Comparison of ENCODE assay signal across 14 cellular contexts in genomic region chr1:93722081-93723031, GRCh38. TPM values are rescaled to one million over a fixed set of nuclear protein-coding genes. Genes with fewer than 3 reads are reported as not detected.
DNase-seq lines count a peak whose midpoint lies in the region; ATAC-seq and TF ChIP-seq lines count a peak whose summit lies in the region.
"Had no signal": no experiment of that assay in that cellular context is flagged by ENCODE, and none has a peak within 500 bp of the region (broad histone marks: within the 10 kb centered on the region; RNA-seq: fewer than 3 reads in every experiment).

No MANE protein-coding gene starts in this region.

- 81 to 89% methylated on average over 21 of the region's 21 CpGs for WGBS in sigmoid colon, 2 donors

- H3K27me3 ChIP-seq in iPS-18a (ENCODE audit: control insufficient read depth, insufficient read depth, low read length) (no peaks in the 10 kb centered on the region), sigmoid colon (no peaks in the 10 kb centered on the region)
- H3K27me3 ChIP-seq in effector memory CD4-positive, alpha-beta T cell (replicated peaks; ENCODE audit: control insufficient read depth, insufficient read depth, low read length, poor library complexity, severe bottlenecking): no peaks in the 10 kb centered on the region
- H3K27me3 ChIP-seq: suprapubic skin had no signal

- ATAC-seq in HG02798 (IDR thresholded peaks at IDR 0.05; ENCODE audit: poor library complexity, unreplicated experiment): no peak
- no peak for ATAC-seq in HG03039 (IDR thresholded peaks at IDR 0.05; ENCODE audit: unreplicated experiment)
- ATAC-seq: effector memory CD8-positive, alpha-beta T cell had no signal

- TF ChIP-seq EP300 in sigmoid colon (IDR thresholded peaks at IDR 0.05): no peak

- H3K9me3 ChIP-seq in HEK293 (ENCODE audit: control insufficient read depth, insufficient read depth, low read depth, low read length) (no peaks in the 10 kb centered on the region), iPS-18a (ENCODE audit: control insufficient read depth, low read depth, low read length) (no peaks in the 10 kb centered on the region), sigmoid colon (no peaks in the 10 kb centered on the region)
- no peaks in the 10 kb centered on the region for H3K9me3 ChIP-seq in effector memory CD4-positive, alpha-beta T cell (ENCODE audit: control insufficient read depth, low read length)
- H3K9me3 ChIP-seq: suprapubic skin had no signal

- TF ChIP-seq POLR2A in sigmoid colon (IDR thresholded peaks at IDR 0.05): no peak

- 0 out of 2 replicates have a peak, but pooled peaks cover 3% of the 10 kb centered on the region for H3K4me1 ChIP-seq in HEK293 (ENCODE audit: control insufficient read depth, insufficient read depth, low read length)
- H3K4me1 ChIP-seq in iPS-18a (ENCODE audit: control insufficient read depth, low read depth, low read length): peaks cover 17% of the 10 kb centered on the region
- peaks cover 0 to 9% (median 4%) of the 10 kb centered on the region in 4 donors for H3K4me1 ChIP-seq in sigmoid colon
- H3K4me1 ChIP-seq in effector memory CD4-positive, alpha-beta T cell (ENCODE audit: control insufficient read depth, insufficient read depth, low read length, poor library complexity, severe bottlenecking): no peaks in the 10 kb centered on the region

- CTCF ChIA-PET in HEK293 (lab: Yijun Ruan, JAX): interaction anchor here (0.7 kb wide), 1 partner anchor 572 kb away, joined by 3 read pairs; no protein-coding TSS in a partner anchor

- intact Hi-C loops in sigmoid colon (cut with DNase I): no loop called here

- no peak for TF ChIP-seq CTCF in HEK293 (tag by site-specific recombination; IDR thresholded peaks at IDR 0.05)
- TF ChIP-seq CTCF in sigmoid colon (IDR thresholded peaks at IDR 0.05): no peak

- no peaks in the 10 kb centered on the region for H3K36me3 ChIP-seq in HEK293 (ENCODE audit: control insufficient read depth in 2 of 2, insufficient read depth in 1 of 2, low read length in 2 of 2)
- H3K36me3 ChIP-seq in iPS-18a (ENCODE audit: control insufficient read depth, low read depth, low read length): no peaks in the 10 kb centered on the region
- no peaks in the 10 kb centered on the region for H3K36me3 ChIP-seq in sigmoid colon
- no peaks in the 10 kb centered on the region for H3K36me3 ChIP-seq in effector memory CD4-positive, alpha-beta T cell (ENCODE audit: control insufficient read depth, insufficient read depth, low read length)
- H3K36me3 ChIP-seq: suprapubic skin had no signal

- no peak overlapping the region for H3K9ac ChIP-seq in iPS-18a (ENCODE audit: low read length)

- no peak overlapping the region for H3K4me3 ChIP-seq in HEK293 (ENCODE audit: low read depth, low read length)
- no peak overlapping the region for H3K4me3 ChIP-seq in iPS-18a (ENCODE audit: low read length)
- no peak overlapping the region for H3K4me3 ChIP-seq in sigmoid colon
- no peak overlapping the region for H3K4me3 ChIP-seq in effector memory CD4-positive, alpha-beta T cell (ENCODE audit: insufficient read depth, low read depth, low read length, poor library complexity, severe bottlenecking)
- H3K4me3 ChIP-seq: suprapubic skin had no signal

- POLR2A ChIA-PET in HEK293 (lab: Yijun Ruan, JAX): no interaction called here

- DNase-seq in astrocyte of the hippocampus (ENCODE audit: low read depth, low spot score) (peak; percentile 38), sigmoid colon (no peak)
- no peak for DNase-seq in effector memory CD4-positive, alpha-beta T cell
- no peak for DNase-seq in activated CD4-positive, alpha-beta T cell treated with anti-CD3 and anti-CD28 coated beads for 4 hours
- DNase-seq: activated T-cell treated with anti-CD3 and anti-CD28 coated beads, Interleukin-2, amount 50 U/mL, for 48 hours; CD8-positive, alpha-beta memory T cell; effector memory CD8-positive, alpha-beta T cell; NCI-H226; stimulated activated CD4-positive, alpha-beta T cell treated with anti-CD3 and anti-CD28 coated beads, Interleukin-15, amount 100 ng/mL, for 24 hours had no signal

- H3K27ac ChIP-seq in HEK293 (ENCODE audit: extremely low read depth, low read depth, low read length) (no peak overlapping the region; the same call in 1 of the 2 replicates), iPS-18a (ENCODE audit: low read length) (peak overlapping the region; percentile 17), sigmoid colon (peak overlapping the region; percentile 22 to 48 (median 34))
- H3K27ac ChIP-seq in effector memory CD4-positive, alpha-beta T cell (ENCODE audit: insufficient read depth, low read length, poor library complexity, severe bottlenecking): no peak overlapping the region
- H3K27ac ChIP-seq: suprapubic skin had no signal

TF ChIP-seq in HEK293, 187 proteins besides CTCF, POLR2A, EP300 and RAD21:
- TF ChIP-seq ZNF792 (tag by site-specific recombination; IDR thresholded peaks at IDR 0.05) (no peak), ZIC2 (tag by site-specific recombination; IDR thresholded peaks at IDR 0.05) (peak; percentile 44)

RNA-seq across cellular contexts. Expression of gene BCAR3, which starts 40.7 kb away (rescaled TPM):
- total RNA-seq in sigmoid colon: 10 to 100 TPM; 12.3 to 22.1 (median 18.2) TPM
- polyA plus RNA-seq in sigmoid colon: 10 to 100 TPM; 24.8 to 43.2 (median 39.5) TPM

Comparison
In these comparisons a context has a peak if more than half of its experiments do, and no peak if none do; other contexts are left out.
1. H3K27ac ChIP-seq: peak in iPS-18a (single experiment) and sigmoid colon (4 of 4); none in HEK293 (single experiment) and effector memory CD4-positive, alpha-beta T cell (single experiment).